Comparison of ENCODE assay signal across 1 cellular context in genomic region chr1:59026472-59026948, GRCh38.
TF ChIP-seq lines count a peak whose summit lies in the region.

No MANE protein-coding gene starts in this region.

TF ChIP-seq in K562, 482 proteins besides CTCF, POLR2A, EP300 and RAD21 (continued from another document):
- TF ChIP-seq ZNF280A (IDR thresholded peaks at IDR 0.05; ENCODE audit: low read depth, partially characterized antibody) (no peak), MEF2A (IDR thresholded peaks at IDR 0.05; ENCODE audit: control insufficient read depth, low read depth, low read length) (no peak), ZNF124 (CRISPR knock-in tag; IDR thresholded peaks at IDR 0.05) (no peak), POLR2H (tag; IDR thresholded peaks at IDR 0.05; ENCODE audit: low read depth) (no peak), PURB (CRISPR knock-in tag; IDR thresholded peaks at IDR 0.05; ENCODE audit: low read depth) (no peak), JUND (IDR thresholded peaks at IDR 0.05; ENCODE audit: borderline replicate concordance, low read depth, low read length) (no peak; the same call in 1 of the 2 replicates), JUND (tag; IDR thresholded peaks at IDR 0.05; ENCODE audit: borderline replicate concordance, low read depth, low read length) (peak; percentile 56; the same call in 1 of the 3 replicates), TAF15 (IDR thresholded peaks at IDR 0.05; ENCODE audit: low read depth, low read length) (no peak), TCFL5 (CRISPR knock-in tag; conservative IDR thresholded peaks at IDR 0.05) (no peak), FOXP1 (CRISPR knock-in tag; IDR thresholded peaks at IDR 0.05) (no peak), TEAD4 (IDR thresholded peaks at IDR 0.05; ENCODE audit: low read length) (peak; percentile 27; the same call in 1 of the 2 replicates), TEAD4 (CRISPR knock-in tag; IDR thresholded peaks at IDR 0.05; ENCODE audit: borderline replicate concordance) (no peak), TFAP4 (CRISPR knock-in tag; IDR thresholded peaks at IDR 0.05; ENCODE audit: borderline replicate concordance) (no peak), SMARCA4 (IDR thresholded peaks at IDR 0.05) (no peak), BCOR (IDR thresholded peaks at IDR 0.05) (no peak), BACH1 (tag; IDR thresholded peaks at IDR 0.05) (no peak), BHLHE40 (IDR thresholded peaks at IDR 0.05; ENCODE audit: low read length) (peak; percentile 82), ZNF586 (CRISPR knock-in tag; conservative IDR thresholded peaks at IDR 0.05) (no peak), MEIS2 (IDR thresholded peaks at IDR 0.05; ENCODE audit: partially characterized antibody) (peak; percentile 62), TEAD1 (CRISPR knock-in tag; IDR thresholded peaks at IDR 0.05) (no peak), RBM25 (IDR thresholded peaks at IDR 0.05; ENCODE audit: low read depth, low read length, severe bottlenecking) (no peak), TAF7 (tag; IDR thresholded peaks at IDR 0.05) (no peak), CBFA2T3 (IDR thresholded peaks at IDR 0.05) (peak; percentile 34; the same call in 1 of the 2 replicates), EWSR1 (IDR thresholded peaks at IDR 0.05; ENCODE audit: borderline replicate concordance, low read depth, partially characterized antibody) (no peak), PCBP2 (IDR thresholded peaks at IDR 0.05; ENCODE audit: low read depth, low read length, poor library complexity, severe bottlenecking) (no peak), TAL1 (IDR thresholded peaks at IDR 0.05) (0 out of 2 replicates have a peak, but pooled peaks have one; percentile 13), THRAP3 (IDR thresholded peaks at IDR 0.05; ENCODE audit: borderline replicate concordance) (no peak), RNF2 (IDR thresholded peaks at IDR 0.05) (no peak), FOSL1 (tag; conservative IDR thresholded peaks at IDR 0.05) (peak; percentile 64; the same call in 1 of the 2 replicates), KAT2B (IDR thresholded peaks at IDR 0.05; ENCODE audit: low read depth, low read length) (no peak), ZNF384 (IDR thresholded peaks at IDR 0.05; ENCODE audit: low read depth, low read length) (no peak), POLR2AphosphoS5 (IDR thresholded peaks at IDR 0.05; ENCODE audit: control insufficient read depth, insufficient read depth, low read depth, low read length) (no peak), FOXO4 (CRISPR knock-in tag; IDR thresholded peaks at IDR 0.05) (no peak), ZNF224 (CRISPR knock-in tag; IDR thresholded peaks at IDR 0.05) (no peak), SMAD3 (CRISPR knock-in tag; conservative IDR thresholded peaks at IDR 0.05) (no peak), ZNF778 (CRISPR knock-in tag; IDR thresholded peaks at IDR 0.05) (no peak)
- TF ChIP-seq, protein P1, sequence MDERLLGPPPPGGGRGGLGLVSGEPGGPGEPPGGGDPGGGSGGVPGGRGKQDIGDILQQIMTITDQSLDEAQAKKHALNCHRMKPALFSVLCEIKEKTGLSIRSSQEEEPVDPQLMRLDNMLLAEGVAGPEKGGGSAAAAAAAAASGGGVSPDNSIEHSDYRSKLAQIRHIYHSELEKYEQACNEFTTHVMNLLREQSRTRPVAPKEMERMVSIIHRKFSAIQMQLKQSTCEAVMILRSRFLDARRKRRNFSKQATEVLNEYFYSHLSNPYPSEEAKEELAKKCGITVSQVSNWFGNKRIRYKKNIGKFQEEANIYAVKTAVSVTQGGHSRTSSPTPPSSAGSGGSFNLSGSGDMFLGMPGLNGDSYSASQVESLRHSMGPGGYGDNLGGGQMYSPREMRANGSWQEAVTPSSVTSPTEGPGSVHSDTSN (CRISPR knock-in tag; IDR thresholded peaks at IDR 0.05; ENCODE audit: low read depth): no peak
- TF ChIP-seq, protein P1 (tag; conservative IDR thresholded peaks at IDR 0.05; ENCODE audit: low read depth): peak; percentile 53; the same call in 1 of the 2 replicates
- TF ChIP-seq, protein P2, sequence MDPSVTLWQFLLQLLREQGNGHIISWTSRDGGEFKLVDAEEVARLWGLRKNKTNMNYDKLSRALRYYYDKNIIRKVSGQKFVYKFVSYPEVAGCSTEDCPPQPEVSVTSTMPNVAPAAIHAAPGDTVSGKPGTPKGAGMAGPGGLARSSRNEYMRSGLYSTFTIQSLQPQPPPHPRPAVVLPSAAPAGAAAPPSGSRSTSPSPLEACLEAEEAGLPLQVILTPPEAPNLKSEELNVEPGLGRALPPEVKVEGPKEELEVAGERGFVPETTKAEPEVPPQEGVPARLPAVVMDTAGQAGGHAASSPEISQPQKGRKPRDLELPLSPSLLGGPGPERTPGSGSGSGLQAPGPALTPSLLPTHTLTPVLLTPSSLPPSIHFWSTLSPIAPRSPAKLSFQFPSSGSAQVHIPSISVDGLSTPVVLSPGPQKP (CRISPR knock-in tag; IDR thresholded peaks at IDR 0.05): no peak
- TF ChIP-seq, protein P3, sequence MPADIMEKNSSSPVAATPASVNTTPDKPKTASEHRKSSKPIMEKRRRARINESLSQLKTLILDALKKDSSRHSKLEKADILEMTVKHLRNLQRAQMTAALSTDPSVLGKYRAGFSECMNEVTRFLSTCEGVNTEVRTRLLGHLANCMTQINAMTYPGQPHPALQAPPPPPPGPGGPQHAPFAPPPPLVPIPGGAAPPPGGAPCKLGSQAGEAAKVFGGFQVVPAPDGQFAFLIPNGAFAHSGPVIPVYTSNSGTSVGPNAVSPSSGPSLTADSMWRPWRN (IDR thresholded peaks at IDR 0.05; ENCODE audit: low read depth): peak; percentile 95
